26 cellular contexts compared by ENCODE assay signal in the genomic region with DNA sequence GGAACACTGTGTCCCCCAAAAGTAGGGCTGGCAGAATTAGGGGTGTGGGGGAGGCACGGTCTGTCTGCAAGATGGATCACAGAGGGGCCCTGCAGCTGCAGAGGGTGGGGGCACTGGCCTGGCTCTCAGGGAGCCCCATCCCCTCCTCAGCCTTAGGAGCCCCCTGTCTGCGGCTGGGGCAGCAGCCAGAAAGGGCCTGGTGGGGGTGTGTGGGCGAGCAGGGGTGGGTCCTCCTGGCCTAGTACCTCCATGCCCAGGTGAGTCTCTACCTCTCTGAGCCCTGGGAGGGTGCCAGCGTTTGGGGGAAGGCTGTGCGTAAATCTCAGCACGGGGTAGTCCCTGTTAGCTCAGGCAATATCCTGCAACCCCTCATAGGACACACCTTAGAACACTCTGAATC.
"Had no signal": no experiment of that assay in that cellular context is flagged by ENCODE, and none has a peak within 500 bp of the region (broad histone marks: within the 10 kb centered on the region; RNA-seq: fewer than 3 reads in every experiment).

No MANE protein-coding gene starts in this region.

- ATAC-seq: gastrocnemius medialis; left lobe of liver; naive thymus-derived CD8-positive, alpha-beta T cell; sciatic nerve had no signal

- H3K27me3 ChIP-seq: gastrocnemius medialis, hepatocyte, right atrium auricular region, transverse colon, vagina had no signal

- DNase-seq: dermis blood vessel endothelial cell; foreskin fibroblast; gastrocnemius medialis; heart left ventricle; kidney; mesenchymal stem cell; midbrain; nephron progenitor cell; stimulated activated CD4-positive, alpha-beta T cell treated with anti-CD3 and anti-CD28 coated beads, Interleukin-12 subunit alpha, Interleukin-12 subunit beta, amount 100 ng/mL, for 4 hours; stimulated activated CD4-positive, alpha-beta T cell treated with anti-CD3 and anti-CD28 coated beads, Interleukin-1b, Interleukin-23, amount 100 ng/mL, for 48 hours; stimulated activated CD4-positive, alpha-beta T cell treated with anti-CD3 and anti-CD28 coated beads, Interleukin-4, amount 100 ng/mL, for 1 hour; transverse colon had no signal

- H3K4me3 Mint-ChIP-seq: central memory CD8-positive, alpha-beta T cell; naive thymus-derived CD8-positive, alpha-beta T cell; nephron progenitor cell; stimulated activated memory B cell treated with anti-CD40 and anti-IgM and Interleukin-4, amounts not matched to agents 10 μg/mL and 1 μg/mL and 100 μg/mL, for 72 hours; stimulated activated naive CD8-positive, alpha-beta T cell treated with anti-CD3 and anti-CD28 coated beads, Interleukin-15, Interleukin-2, amounts not matched to agents 100 ng/mL and 50 ng/mL, for 24 hours had no signal

- H3K36me3 Mint-ChIP-seq: naive thymus-derived CD8-positive, alpha-beta T cell; stimulated activated memory B cell treated with anti-CD40 and anti-IgM and Interleukin-4, amounts not matched to agents 10 μg/mL and 1 μg/mL and 100 μg/mL, for 72 hours had no signal

- H3K27ac Mint-ChIP-seq: naive thymus-derived CD8-positive, alpha-beta T cell; nephron progenitor cell; stimulated activated memory B cell treated with anti-CD40 and anti-IgM and Interleukin-4, amounts not matched to agents 10 μg/mL and 1 μg/mL and 100 μg/mL, for 72 hours; stimulated activated naive CD8-positive, alpha-beta T cell treated with anti-CD3 and anti-CD28 coated beads, Interleukin-15, Interleukin-2, amounts not matched to agents 100 ng/mL and 50 ng/mL, for 24 hours had no signal

- H3K9me3 Mint-ChIP-seq: central memory CD8-positive, alpha-beta T cell; naive thymus-derived CD8-positive, alpha-beta T cell; stimulated activated memory B cell treated with anti-CD40 and anti-IgM and Interleukin-4, amounts not matched to agents 10 μg/mL and 1 μg/mL and 100 μg/mL, for 72 hours; stimulated activated naive CD8-positive, alpha-beta T cell treated with anti-CD3 and anti-CD28 coated beads, Interleukin-15, Interleukin-2, amounts not matched to agents 100 ng/mL and 50 ng/mL, for 24 hours had no signal

- H3K27me3 Mint-ChIP-seq: central memory CD8-positive, alpha-beta T cell; stimulated activated naive CD8-positive, alpha-beta T cell treated with anti-CD3 and anti-CD28 coated beads, Interleukin-15, Interleukin-2, amounts not matched to agents 100 ng/mL and 50 ng/mL, for 24 hours had no signal

- H3K4me3 ChIP-seq: coronary artery, gastrocnemius medialis, heart left ventricle, hepatocyte, prostate gland, right atrium auricular region, smooth muscle cell, suprapubic skin, transverse colon, vagina had no signal

- H3K4me1 Mint-ChIP-seq: central memory CD8-positive, alpha-beta T cell; naive thymus-derived CD8-positive, alpha-beta T cell; stimulated activated memory B cell treated with anti-CD40 and anti-IgM and Interleukin-4, amounts not matched to agents 10 μg/mL and 1 μg/mL and 100 μg/mL, for 72 hours had no signal

- H3K27ac ChIP-seq: coronary artery, gastrocnemius medialis, heart left ventricle, hepatocyte, parathyroid adenoma, prostate gland, right atrium auricular region, suprapubic skin, transverse colon, vagina had no signal

- H3K9ac ChIP-seq: parathyroid adenoma had no signal

- H3K4me1 ChIP-seq: gastrocnemius medialis, heart left ventricle, parathyroid adenoma, prostate gland, right atrium auricular region, suprapubic skin, transverse colon, vagina had no signal

- H3K9me3 ChIP-seq: gastrocnemius medialis, heart left ventricle, prostate gland, right atrium auricular region, suprapubic skin, transverse colon, vagina had no signal

- H3K36me3 ChIP-seq: gastrocnemius medialis, heart left ventricle, prostate gland, right atrium auricular region, suprapubic skin, transverse colon, vagina had no signal

- H3K4me2 ChIP-seq: hepatocyte, smooth muscle cell had no signal
